ENCODE assay signal across 8 cellular contexts in the genomic region with DNA sequence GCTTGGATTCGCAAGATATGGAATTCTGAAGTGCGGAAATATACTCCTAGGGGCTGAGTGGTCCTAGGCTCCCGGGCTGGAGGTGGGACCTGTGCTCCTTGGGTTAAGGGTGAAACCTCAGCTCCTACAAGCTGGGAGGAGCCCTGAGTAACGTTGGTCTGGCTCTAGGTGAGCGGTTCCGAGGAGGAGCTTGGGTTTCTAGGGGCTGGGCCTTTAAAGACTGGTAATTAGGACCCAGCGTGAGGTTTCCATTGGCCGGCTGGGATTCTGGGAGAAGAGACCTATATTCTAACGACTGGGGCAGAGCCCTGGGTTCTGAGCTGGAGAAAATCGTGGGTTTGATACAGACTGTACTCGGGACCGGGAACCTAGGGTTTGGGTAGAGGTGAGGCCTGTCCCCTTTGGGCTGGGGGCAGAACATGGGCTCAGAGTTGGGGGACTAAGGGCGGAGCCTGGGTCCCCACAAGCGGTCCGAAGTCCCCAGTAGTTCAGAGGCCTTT. TPM values are rescaled to one million over a fixed set of nuclear protein-coding genes. Genes with fewer than 3 reads are reported as not detected.
DNase-seq lines count a peak whose midpoint lies in the region; FAIRE-seq and TF ChIP-seq lines count a peak whose summit lies in the region.

No MANE protein-coding gene starts in this region.

- BruUV-seq in endothelial cell of umbilical vein (replicated peaks; lab: Mats Ljungman, UMichigan): TSS peak; percentile 43

- H4K20me1 ChIP-seq in endothelial cell of umbilical vein (replicated peaks; ENCODE audit: control insufficient read depth, extremely low read depth, insufficient read depth, low read length): no peaks in the 10 kb centered on the region

- peak overlapping the region; percentile 75 for H3K27ac ChIP-seq in endothelial cell of umbilical vein (ENCODE audit: insufficient read depth, low read depth, low read length)

- H3K4me1 ChIP-seq in NT2/D1 (ENCODE audit: insufficient read depth, insufficient read length) (peaks cover 26% of the 10 kb centered on the region), endothelial cell of umbilical vein (ENCODE audit: control insufficient read depth, extremely low read depth, insufficient read depth, low read length) (peaks cover 36% of the 10 kb centered on the region)

- no peaks in the 10 kb centered on the region for H3K9me3 Mint-ChIP-seq in CD14-positive monocyte
- H3K9me3 Mint-ChIP-seq in nephron progenitor cell: no peaks in the 10 kb centered on the region

- H3K4me3 ChIP-seq in NT2/D1 (ENCODE audit: insufficient read length, low read depth) (peak overlapping the region; percentile 58), endothelial cell of umbilical vein (replicated peaks in 1 of 3; ENCODE audit: insufficient read depth in 1 of 3, low read depth in 1 of 3, low read length in 3 of 3) (peak overlapping the region; percentile 59 to 87 (median 70))

- POLR2A ChIA-PET in endothelial cell of umbilical vein (lab: Charles Lee): no interaction called here

- TF ChIP-seq CTCF in CD14-positive monocyte (IDR thresholded peaks at IDR 0.05) (no peak), endothelial cell of umbilical vein (IDR thresholded peaks at IDR 0.05; ENCODE audit: extremely low read depth in 1 of 2, insufficient read depth in 1 of 2, low read depth in 1 of 2, low read length in 2 of 2) (no peak), nephron progenitor cell (IDR thresholded peaks at IDR 0.05) (no peak)

- CTCF ChIA-PET in endothelial cell of umbilical vein (lab: Charles Lee): interaction anchor here (0.8 to 1.9 kb wide), 4 partner anchors 10 to 84 kb away, joined by 3 to 8 read pairs (median 4); a partner anchor contains a TSS

- peaks cover 59% of the 10 kb centered on the region for H3K36me3 ChIP-seq in NT2/D1 (ENCODE audit: insufficient read depth, insufficient read length, low read length)
- H3K36me3 ChIP-seq in endothelial cell of umbilical vein (ENCODE audit: control insufficient read depth in 2 of 2, extremely low read depth in 1 of 2, insufficient read depth in 2 of 2, low read length in 2 of 2): peaks cover 2 to 28% of the 10 kb centered on the region in 2 experiments

- H3K27me3 ChIP-seq in NT2/D1 (ENCODE audit: insufficient read depth, insufficient read length) (no peaks in the 10 kb centered on the region), endothelial cell of umbilical vein (ENCODE audit: control insufficient read depth in 2 of 2, insufficient read depth in 2 of 2, low read length in 2 of 2) (no peaks in the 10 kb centered on the region)

- H3K4me3 Mint-ChIP-seq in CD14-positive monocyte: peak overlapping the region; percentile 87
- H3K4me3 Mint-ChIP-seq in nephron progenitor cell: peak overlapping the region; percentile 92

- H3K4me2 ChIP-seq in endothelial cell of umbilical vein (ENCODE audit: insufficient read depth, low read length): peak overlapping the region; percentile 82

- H3K9ac ChIP-seq in NT2/D1 (ENCODE audit: insufficient read length, low read depth): peak overlapping the region; percentile 69
- H3K9ac ChIP-seq in endothelial cell of umbilical vein (replicated peaks; ENCODE audit: extremely low read depth, insufficient read depth, low read length): peak overlapping the region; percentile 77

- H3K79me2 ChIP-seq in endothelial cell of umbilical vein (ENCODE audit: control insufficient read depth, insufficient read depth, low read length): peaks cover 7% of the 10 kb centered on the region

- intact Hi-C loops in CD14-positive monocyte (cut with micrococcal nuclease): no loop called here
- intact Hi-C loops in endothelial cell of umbilical vein (cut with micrococcal nuclease): loop anchor here (1.0 to 2.0 kb wide), 3 partner anchors 25 to 210 kb away; a partner anchor contains a TSS

- dilution Hi-C loops in endothelial cell of umbilical vein (cut with MboI; ENCODE audit: extremely low pct_ligation_motif_present, low sequenced_read_pairs): no loop called here

- peak overlapping the region; percentile 92 to 98 (median 95) for H3K27ac Mint-ChIP-seq in CD14-positive monocyte
- peak overlapping the region; percentile 96 for H3K27ac Mint-ChIP-seq in nephron progenitor cell

- H3K27me3 Mint-ChIP-seq in CD14-positive monocyte (ENCODE audit: low read depth in 3 of 3) (peaks cover 0 to 3% (median 2%) of the 10 kb centered on the region in 3 donors), nephron progenitor cell (ENCODE audit: low read depth, poor library complexity) (no peaks in the 10 kb centered on the region)

- peak overlapping the region; percentile 47 for H2AFZ ChIP-seq in endothelial cell of umbilical vein (ENCODE audit: low read depth, low read length)

- H3K36me3 Mint-ChIP-seq in CD14-positive monocyte: peaks cover 27 to 39% of the 10 kb centered on the region in 2 donors
- H3K36me3 Mint-ChIP-seq in nephron progenitor cell (ENCODE audit: low read depth): peaks cover 31% of the 10 kb centered on the region

- no peaks in the 10 kb centered on the region for H3K9me3 ChIP-seq in NT2/D1 (ENCODE audit: insufficient read depth, low read length)
- H3K9me3 ChIP-seq in endothelial cell of umbilical vein (replicated peaks; ENCODE audit: control insufficient read depth, insufficient read depth, low read length): no peaks in the 10 kb centered on the region

- FAIRE-seq in endothelial cell of umbilical vein (lab: Jason Lieb, UNC): peak; percentile 24

- DNase-seq in CD14-positive monocyte (ENCODE audit: low spot score): no peak
- no peak for DNase-seq in NT2/D1 (ENCODE audit: low read depth, low spot score)
- DNase-seq in endothelial cell of umbilical vein (ENCODE audit: low read depth, low spot score): no peak
- DNase-seq in nephron progenitor cell: no peak
- DNase-seq in activated effector memory CD4-positive, alpha-beta T cell treated with anti-CD3 and anti-CD28 coated beads, Interleukin-2, amount 50 U/mL, for 16 hours: no peak
- no peak for DNase-seq in AG08395 (ENCODE audit: low spot score)
- no peak for DNase-seq in DMS153 treated with DMSO at 0.1 percent for 48 hours (lab: John Stamatoyannopoulos, UW; ENCODE audit: unreplicated experiment)
- no peak for DNase-seq in amniotic stem cell (lab: John Stamatoyannopoulos, UW)

- no peaks in the 10 kb centered on the region for H3K9me1 ChIP-seq in endothelial cell of umbilical vein (replicated peaks; ENCODE audit: control insufficient read depth, extremely low read depth, insufficient read depth, low read length)

- H3K4me1 Mint-ChIP-seq in CD14-positive monocyte: peaks cover 47% of the 10 kb centered on the region
- H3K4me1 Mint-ChIP-seq in nephron progenitor cell: peaks cover 22% of the 10 kb centered on the region

- TF ChIP-seq POLR2A in endothelial cell of umbilical vein (IDR thresholded peaks at IDR 0.05; ENCODE audit: low read depth, low read length): no peak

RNA-seq across cellular contexts. Expression of a gene that starts 0.9 kb away (rescaled TPM):
- polyA plus RNA-seq in CD14-positive monocyte (10 to 100 TPM in 1 of 2 donors, 1 to 10 TPM in 1; 9.9 to 12.6 TPM), endothelial cell of umbilical vein (44.0 and 51.6 TPM in 2 replicates)
- 43.3 and 48.5 TPM in 2 replicates for total RNA-seq in endothelial cell of umbilical vein
- polyA plus RNA-seq in endothelial cell of umbilical vein (2011; cell fraction: cytosol; rRNA removed): 45.1 and 45.7 TPM in 2 replicates
- polyA plus RNA-seq in endothelial cell of umbilical vein (2011; cell fraction: nucleus; rRNA removed): 109 and 123 TPM in 2 replicates
- 38.6 and 49.2 TPM in 2 replicates for polyA plus RNA-seq in endothelial cell of umbilical vein (2012)
- polyA minus RNA-seq in endothelial cell of umbilical vein: 46.8 and 52.0 TPM in 2 replicates
- polyA minus RNA-seq in endothelial cell of umbilical vein (2011; cell fraction: cytosol; rRNA and poly(A)+ RNA removed): 18.9 TPM
- 23.0 and 36.3 TPM in 2 replicates for polyA minus RNA-seq in endothelial cell of umbilical vein (2011; cell fraction: nucleus; rRNA and poly(A)+ RNA removed)

RNA-seq across cellular contexts. Expression of a gene that starts 6.5 kb away (rescaled TPM):
- polyA plus RNA-seq in CD14-positive monocyte (10 to 100 TPM in 1 of 2 donors, 1 to 10 TPM in 1; 9.4 to 10.0 TPM), endothelial cell of umbilical vein (43.1 and 48.8 TPM in 2 replicates)
- total RNA-seq in endothelial cell of umbilical vein: 41.1 and 41.6 TPM in 2 replicates
- 28.8 and 36.8 TPM in 2 replicates for polyA plus RNA-seq in endothelial cell of umbilical vein (2011; cell fraction: cytosol; rRNA removed)
- polyA plus RNA-seq in endothelial cell of umbilical vein (2011; cell fraction: nucleus; rRNA removed): 60.0 and 60.6 TPM in 2 replicates
- polyA plus RNA-seq in endothelial cell of umbilical vein (2012): 36.0 and 40.6 TPM in 2 replicates
- polyA minus RNA-seq in endothelial cell of umbilical vein: 25.7 and 26.5 TPM in 2 replicates
- 30.1 TPM for polyA minus RNA-seq in endothelial cell of umbilical vein (2011; cell fraction: cytosol; rRNA and poly(A)+ RNA removed)
- 12.9 and 19.6 TPM in 2 replicates for polyA minus RNA-seq in endothelial cell of umbilical vein (2011; cell fraction: nucleus; rRNA and poly(A)+ RNA removed)

RNA-seq across cellular contexts. Expression of a gene that starts 25.6 kb away (rescaled TPM):
- polyA plus RNA-seq in CD14-positive monocyte (10 to 100 TPM; 31.6 to 47.7 TPM), endothelial cell of umbilical vein (94.0 and 95.0 TPM in 2 replicates)
- total RNA-seq in endothelial cell of umbilical vein: 322 and 342 TPM in 2 replicates
- polyA plus RNA-seq in endothelial cell of umbilical vein (2011; cell fraction: cytosol; rRNA removed): 72.5 and 73.7 TPM in 2 replicates
- 271 and 349 TPM in 2 replicates for polyA plus RNA-seq in endothelial cell of umbilical vein (2011; cell fraction: nucleus; rRNA removed)
- polyA plus RNA-seq in endothelial cell of umbilical vein (2012): 156 and 202 TPM in 2 replicates
- 107 and 134 TPM in 2 replicates for polyA minus RNA-seq in endothelial cell of umbilical vein
- 55.6 TPM for polyA minus RNA-seq in endothelial cell of umbilical vein (2011; cell fraction: cytosol; rRNA and poly(A)+ RNA removed)
- polyA minus RNA-seq in endothelial cell of umbilical vein (2011; cell fraction: nucleus; rRNA and poly(A)+ RNA removed): 177 and 197 TPM in 2 replicates

RNA-seq across cellular contexts. Expression of a gene that starts 40.6 kb away (rescaled TPM):
- polyA plus RNA-seq in CD14-positive monocyte: not detected
- 0.42 and 0.62 TPM in 2 replicates for total RNA-seq in endothelial cell of umbilical vein
- polyA plus RNA-seq in endothelial cell of umbilical vein: 0.13 and 0.19 TPM in 2 replicates
- 0.14 and 0.16 TPM in 2 replicates for polyA plus RNA-seq in endothelial cell of umbilical vein (2011; cell fraction: cytosol; rRNA removed)
- 0.49 and 0.57 TPM in 2 replicates for polyA plus RNA-seq in endothelial cell of umbilical vein (2011; cell fraction: nucleus; rRNA removed)
- 0.27 and 0.33 TPM in 2 replicates for polyA plus RNA-seq in endothelial cell of umbilical vein (2012)
- polyA minus RNA-seq in endothelial cell of umbilical vein: 0.17 and 0.32 TPM in 2 replicates
- 2.3 TPM for polyA minus RNA-seq in endothelial cell of umbilical vein (2011; cell fraction: cytosol; rRNA and poly(A)+ RNA removed)
- 0.24 and 0.34 TPM in 2 replicates for polyA minus RNA-seq in endothelial cell of umbilical vein (2011; cell fraction: nucleus; rRNA and poly(A)+ RNA removed)

RNA-seq across cellular contexts. Expression of a gene that starts 44.1 kb away (rescaled TPM):
- polyA plus RNA-seq in CD14-positive monocyte: under 1 TPM in 1 of 2 donors, not detected in 1; 0.05 TPM
- total RNA-seq in endothelial cell of umbilical vein: 0.39 and 0.62 TPM in 2 replicates
- polyA plus RNA-seq in endothelial cell of umbilical vein: 0.10 and 0.11 TPM in 2 replicates
- 0.06 and 0.07 TPM in 2 replicates for polyA plus RNA-seq in endothelial cell of umbilical vein (2011; cell fraction: cytosol; rRNA removed)
- 0.83 and 0.91 TPM in 2 replicates for polyA plus RNA-seq in endothelial cell of umbilical vein (2011; cell fraction: nucleus; rRNA removed)
- polyA plus RNA-seq in endothelial cell of umbilical vein (2012): 0.16 and 0.37 TPM in 2 replicates
- polyA minus RNA-seq in endothelial cell of umbilical vein: 0.41 and 0.47 TPM in 2 replicates
- polyA minus RNA-seq in endothelial cell of umbilical vein (2011; cell fraction: cytosol; rRNA and poly(A)+ RNA removed): not detected
- 0.72 and 1.4 TPM in 2 replicates for polyA minus RNA-seq in endothelial cell of umbilical vein (2011; cell fraction: nucleus; rRNA and poly(A)+ RNA removed)
